17 cellular contexts compared by ENCODE assay signal in genomic region chr6:41530476-41530875, GRCh38. TPM values are rescaled to one million over a fixed set of nuclear protein-coding genes. Genes with fewer than 3 reads are reported as not detected.
A peak's percentile ranks its signal among the peaks of the same experiment; 100 is the strongest.
DNase-seq lines count a peak whose midpoint lies in the region; ATAC-seq, FAIRE-seq and TF ChIP-seq lines count a peak whose summit lies in the region.
"Had no signal": no experiment of that assay in that cellular context is flagged by ENCODE, and none has a peak within 500 bp of the region (broad histone marks: within the 10 kb centered on the region; RNA-seq: fewer than 3 reads in every experiment).

No MANE protein-coding gene starts in this region.

- CTCF ChIA-PET in HCT116 (lab: Charles Lee) = no interaction called here

- H3K4me3 ChIP-seq in HCT116 (replicated peaks in 1 of 2; ENCODE audit: low read depth in 1 of 2, low read length in 2 of 2) (no peak overlapping the region), kidney (ENCODE audit: low read length in 2 of 2) (no peak overlapping the region), HAP-1 (no peak overlapping the region)

- peak; percentile 20 for DNase-seq in DMS 273 (lab: John Stamatoyannopoulos, UW; ENCODE audit: unreplicated experiment)
- no peak for DNase-seq in DMS 273 treated with DMSO at 0.1 percent for 48 hours (lab: John Stamatoyannopoulos, UW)
- no peak for DNase-seq in activated naive CD8-positive, alpha-beta T cell treated with anti-CD3 and anti-CD28 coated beads, Interleukin-2, amount 50 U/mL, for 24 hours
- DNase-seq in activated naive CD8-positive, alpha-beta T cell treated with anti-CD3 and anti-CD28 coated beads for 36 hours = no peak
- DNase-seq in HCT116 (ENCODE audit: low read depth, low spot score) = no peak
- DNase-seq in kidney = peak; percentile 31
- DNase-seq in HAP-1 (ENCODE audit: low spot score in 2 of 2) = no peak
- DNase-seq in SK-N-DZ (ENCODE audit: low spot score) = no peak
- DNase-seq: C1 segment of cervical spinal cord; CD4-positive, alpha-beta T cell; DND-41; GDM1; GOT3; H9; HFFc6 had no signal

- POLR2A ChIA-PET in HCT116 (lab: Charles Lee) = no interaction called here

- H3K36me3 Mint-ChIP-seq in activated naive CD8-positive, alpha-beta T cell treated with anti-CD3 and anti-CD28 coated beads, Interleukin-2, amount 50 U/mL, for 24 hours (ENCODE audit: low read depth) = no peaks in the 10 kb centered on the region
- peaks cover 2% of the 10 kb centered on the region for H3K36me3 Mint-ChIP-seq in activated naive CD8-positive, alpha-beta T cell treated with anti-CD3 and anti-CD28 coated beads for 36 hours

- no peaks in the 10 kb centered on the region for H3K9me3 Mint-ChIP-seq in activated naive CD8-positive, alpha-beta T cell treated with anti-CD3 and anti-CD28 coated beads, Interleukin-2, amount 50 U/mL, for 24 hours
- no peaks in the 10 kb centered on the region for H3K9me3 Mint-ChIP-seq in activated naive CD8-positive, alpha-beta T cell treated with anti-CD3 and anti-CD28 coated beads for 36 hours
- H3K9me3 Mint-ChIP-seq: CD4-positive, alpha-beta T cell; H9; HFFc6 had no signal

- TF ChIP-seq RAD21 in HCT116 (IDR thresholded peaks at IDR 0.05; ENCODE audit: low read depth) = no peak

- peak overlapping the region; percentile 50; the same call in 1 of the 2 replicates for H3K4me2 ChIP-seq in HCT116 (ENCODE audit: low read length)

- H3K27ac ChIP-seq in HCT116 (ENCODE audit: low read depth, low read length) = no peak overlapping the region
- no peak overlapping the region for H3K27ac ChIP-seq in kidney (ENCODE audit: low read depth in 2 of 2, low read length in 2 of 2)
- H3K27ac ChIP-seq: 22Rv1, HL-60 had no signal

- H3K4me1 ChIP-seq in HCT116 (ENCODE audit: control insufficient read depth in 1 of 2, insufficient read depth in 2 of 2, low read length in 2 of 2) (peaks cover 14 to 22% of the 10 kb centered on the region in 2 experiments), kidney (ENCODE audit: control insufficient read depth in 1 of 2, insufficient read depth in 1 of 2, low read depth in 1 of 2, low read length in 2 of 2) (peaks cover 0 to 5% of the 10 kb centered on the region in 2 donors), HAP-1 (peaks cover 4% of the 10 kb centered on the region)

- no peak for TF ChIP-seq CTCF in HCT116 (IDR thresholded peaks at IDR 0.05 in 2 of 3, conservative IDR thresholded peaks at IDR 0.05 in 1 of 3; ENCODE audit: borderline replicate concordance in 1 of 3, insufficient read depth in 1 of 3, low read depth in 2 of 3, low read length in 2 of 3)
- TF ChIP-seq CTCF in kidney (IDR thresholded peaks at IDR 0.05; ENCODE audit: borderline replicate concordance, extremely low read depth, insufficient read depth) = no peak

- no TSS peak for BruUV-seq in HCT116 (replicated peaks; lab: Mats Ljungman, UMichigan)

- no peak for TF ChIP-seq POLR2A in HCT116 (IDR thresholded peaks at IDR 0.05; ENCODE audit: borderline replicate concordance, extremely low read depth, insufficient read depth, insufficient read length)

- peaks cover 35% of the 10 kb centered on the region for H3K4me1 Mint-ChIP-seq in activated naive CD8-positive, alpha-beta T cell treated with anti-CD3 and anti-CD28 coated beads, Interleukin-2, amount 50 U/mL, for 24 hours
- H3K4me1 Mint-ChIP-seq in activated naive CD8-positive, alpha-beta T cell treated with anti-CD3 and anti-CD28 coated beads for 36 hours = peaks cover 26% of the 10 kb centered on the region

- RAD21 ChIA-PET in HCT116 (lab: Charles Lee; ENCODE audit: low non-redundant PET in 1 of 2, low total read pairs in 2 of 2, uncharacterized antibody in 2 of 2, unreplicated experiment in 2 of 2) = no interaction called here

- intact Hi-C loops in HCT116 (cut with micrococcal nuclease) (no loop called here), kidney (cut with DNase I) (no loop called here)

- H2AFZ ChIP-seq in HCT116 (ENCODE audit: low read depth, low read length, poor library complexity, severe bottlenecking) = no peak overlapping the region

- H3K9ac ChIP-seq in HCT116 (ENCODE audit: low read length) = no peak overlapping the region
- H3K9ac ChIP-seq in kidney (ENCODE audit: low read length in 2 of 2) = no peak overlapping the region

- FAIRE-seq in kidney (lab: Jason Lieb, UNC) = no peak

- in situ Hi-C loops in HAP-1 (cut with MboI; ENCODE audit: low sequenced_read_pairs) = no loop called here

- no peaks in the 10 kb centered on the region for H3K79me2 ChIP-seq in HCT116 (ENCODE audit: insufficient read depth, low read length)

- ATAC-seq in activated naive CD8-positive, alpha-beta T cell treated with anti-CD3 and anti-CD28 coated beads, Interleukin-2, amount 50 U/mL, for 24 hours = no peak
- ATAC-seq in HCT116 = no peak

- peak overlapping the region; percentile 16 for H3K27ac Mint-ChIP-seq in activated naive CD8-positive, alpha-beta T cell treated with anti-CD3 and anti-CD28 coated beads, Interleukin-2, amount 50 U/mL, for 24 hours
- no peak overlapping the region for H3K27ac Mint-ChIP-seq in activated naive CD8-positive, alpha-beta T cell treated with anti-CD3 and anti-CD28 coated beads for 36 hours
- H3K27ac Mint-ChIP-seq: CD4-positive, alpha-beta T cell; H9; HFFc6 had no signal

- no peaks in the 10 kb centered on the region for H4K20me1 ChIP-seq in HCT116 (ENCODE audit: insufficient read depth)

- H3K4me3 Mint-ChIP-seq in activated naive CD8-positive, alpha-beta T cell treated with anti-CD3 and anti-CD28 coated beads, Interleukin-2, amount 50 U/mL, for 24 hours = no peak overlapping the region
- H3K4me3 Mint-ChIP-seq in activated naive CD8-positive, alpha-beta T cell treated with anti-CD3 and anti-CD28 coated beads for 36 hours = no peak overlapping the region
- H3K4me3 Mint-ChIP-seq: H9, HFFc6 had no signal

- no peaks in the 10 kb centered on the region for H3K36me3 ChIP-seq in HCT116 (ENCODE audit: control insufficient read depth in 1 of 2, insufficient read depth in 2 of 2, low read length in 2 of 2)
- H3K36me3 ChIP-seq in kidney (ENCODE audit: control insufficient read depth in 1 of 2, insufficient read depth in 2 of 2, low read length in 2 of 2) = no peaks in the 10 kb centered on the region
- H3K36me3 ChIP-seq in HAP-1 (replicated peaks) = no peaks in the 10 kb centered on the region

- H3K9me2 ChIP-seq in HCT116 (ENCODE audit: insufficient read depth) = no peaks in the 10 kb centered on the region

- peaks cover 25% of the 10 kb centered on the region for H3K27me3 Mint-ChIP-seq in activated naive CD8-positive, alpha-beta T cell treated with anti-CD3 and anti-CD28 coated beads, Interleukin-2, amount 50 U/mL, for 24 hours
- H3K27me3 Mint-ChIP-seq in activated naive CD8-positive, alpha-beta T cell treated with anti-CD3 and anti-CD28 coated beads for 36 hours = peaks cover 17% of the 10 kb centered on the region

- H3K27me3 ChIP-seq in HCT116 (ENCODE audit: insufficient read depth, low read length) = no peaks in the 10 kb centered on the region
- no peaks in the 10 kb centered on the region for H3K27me3 ChIP-seq in HAP-1 (ENCODE audit: low read depth)

- H3K9me3 ChIP-seq in HCT116 (ENCODE audit: control insufficient read depth in 1 of 2, insufficient read depth in 1 of 2, low read depth in 1 of 2, low read length in 2 of 2) (no peaks in the 10 kb centered on the region), kidney (ENCODE audit: control insufficient read depth in 1 of 2, low read length in 2 of 2) (no peaks in the 10 kb centered on the region), HAP-1 (no peaks in the 10 kb centered on the region)

TF ChIP-seq in HCT116, 20 proteins besides CTCF, POLR2A, EP300 and RAD21 (continues in another document):
- TF ChIP-seq ZNF274 (IDR thresholded peaks at IDR 0.05; ENCODE audit: low read depth, low read length) = no peak
- no peak for TF ChIP-seq YY1 (IDR thresholded peaks at IDR 0.05; ENCODE audit: extremely low read depth, insufficient replicate concordance, low read depth, low read length)
- no peak for TF ChIP-seq CEBPB (IDR thresholded peaks at IDR 0.05; ENCODE audit: low read depth)
- no peak for TF ChIP-seq EZH2phosphoT487 (IDR thresholded peaks at IDR 0.05; ENCODE audit: borderline replicate concordance)
- TF ChIP-seq EZH2 (IDR thresholded peaks at IDR 0.05) = no peak
- TF ChIP-seq TCF7L2 (IDR thresholded peaks at IDR 0.05; ENCODE audit: borderline replicate concordance, extremely low read depth, insufficient read depth, insufficient read length) = no peak
- no peak for TF ChIP-seq SP1 (IDR thresholded peaks at IDR 0.05; ENCODE audit: low read depth)
- no peak for TF ChIP-seq CBX3 (IDR thresholded peaks at IDR 0.05; ENCODE audit: low read depth)
- no peak for TF ChIP-seq REST (IDR thresholded peaks at IDR 0.05; ENCODE audit: low read depth)
- no peak for TF ChIP-seq SIN3A (IDR thresholded peaks at IDR 0.05; ENCODE audit: low read depth)

RNA-seq across cellular contexts. Expression of gene FOXP4, which starts 15.7 kb away (rescaled TPM):
- total RNA-seq in activated naive CD8-positive, alpha-beta T cell treated with anti-CD3 and anti-CD28 coated beads for 36 hours = 10 to 100 TPM; 11.1 to 11.3 TPM
- total RNA-seq in HCT116 (2021; ENCODE audit: unreplicated experiment) (32.3 TPM), kidney (33.2 TPM)
- polyA plus RNA-seq in HCT116 (2012) = 23.8 and 25.7 TPM in 2 replicates
- polyA plus RNA-seq in kidney (ENCODE audit: insufficient read depth, low read depth, low replicate concordance) = 14.0 TPM
- polyA plus RNA-seq in SK-N-DZ (2014; cell fraction: cytosol; rRNA removed) = 5.3 and 8.4 TPM in 2 replicates
- polyA plus RNA-seq in SK-N-DZ (2014; cell fraction: nucleus; rRNA removed) = 2.2 and 3.9 TPM in 2 replicates

Comparison
In these comparisons a context has a peak if more than half of its experiments do, and no peak if none do; other contexts are left out.
1. DNase-seq: peak in DMS 273 (single experiment) and kidney (single experiment); none in DMS 273 treated with DMSO at 0.1 percent for 48 hours (single experiment), activated naive CD8-positive, alpha-beta T cell treated with anti-CD3 and anti-CD28 coated beads, Interleukin-2, amount 50 U/mL, for 24 hours (single experiment), activated naive CD8-positive, alpha-beta T cell treated with anti-CD3 and anti-CD28 coated beads for 36 hours (single experiment), HCT116 (single experiment), HAP-1 (0 of 2) and SK-N-DZ (single experiment).